1 cellular context compared by ENCODE assay signal in genomic region chr6:107958689-107959362, GRCh38.
TF ChIP-seq lines count a peak whose summit lies in the region.

No MANE protein-coding gene starts in this region.

TF ChIP-seq in HEK293, 187 proteins besides CTCF, POLR2A, EP300 and RAD21:
- TF ChIP-seq, protein P1, sequence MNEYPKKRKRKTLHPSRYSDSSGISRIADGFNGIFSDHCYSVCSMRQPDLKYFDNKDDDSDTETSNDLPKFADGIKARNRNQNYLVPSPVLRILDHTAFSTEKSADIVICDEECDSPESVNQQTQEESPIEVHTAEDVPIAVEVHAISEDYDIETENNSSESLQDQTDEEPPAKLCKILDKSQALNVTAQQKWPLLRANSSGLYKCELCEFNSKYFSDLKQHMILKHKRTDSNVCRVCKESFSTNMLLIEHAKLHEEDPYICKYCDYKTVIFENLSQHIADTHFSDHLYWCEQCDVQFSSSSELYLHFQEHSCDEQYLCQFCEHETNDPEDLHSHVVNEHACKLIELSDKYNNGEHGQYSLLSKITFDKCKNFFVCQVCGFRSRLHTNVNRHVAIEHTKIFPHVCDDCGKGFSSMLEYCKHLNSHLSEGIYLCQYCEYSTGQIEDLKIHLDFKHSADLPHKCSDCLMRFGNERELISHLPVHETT (tag by site-specific recombination; IDR thresholded peaks at IDR 0.05), result peak; percentile 50; the same call in 1 of the 2 replicates
- TF ChIP-seq ZNF391 (tag by site-specific recombination; IDR thresholded peaks at IDR 0.05; ENCODE audit: borderline replicate concordance, low read depth) (peak; percentile 74; the same call in 1 of the 2 replicates), SP7 (tag by site-specific recombination; IDR thresholded peaks at IDR 0.05) (peak; percentile 33; the same call in 1 of the 2 replicates), ZNF280D (tag by site-specific recombination; IDR thresholded peaks at IDR 0.05) (0 out of 2 replicates have a peak, but pooled peaks have one; percentile 11), KLF1 (tag by site-specific recombination; IDR thresholded peaks at IDR 0.05) (peak; percentile 8; the same call in 1 of the 2 replicates), ZBTB8A (tag by site-specific recombination; IDR thresholded peaks at IDR 0.05) (peak; percentile 28; the same call in 1 of the 2 replicates), ZBTB17 (tag by site-specific recombination; IDR thresholded peaks at IDR 0.05) (0 out of 2 replicates have a peak, but pooled peaks have one; percentile 82), EGR2 (tag by site-specific recombination; IDR thresholded peaks at IDR 0.05; ENCODE audit: low read depth) (peak; percentile 56), ZNF548 (tag by site-specific recombination; IDR thresholded peaks at IDR 0.05) (peak; percentile 39; the same call in 1 of the 2 replicates), ZFHX2 (tag by site-specific recombination; conservative IDR thresholded peaks at IDR 0.05) (peak; percentile 64), ZNF558 (tag by site-specific recombination; IDR thresholded peaks at IDR 0.05) (0 out of 2 replicates have a peak, but pooled peaks have one; percentile 35), GLI4 (tag by site-specific recombination; IDR thresholded peaks at IDR 0.05) (0 out of 2 replicates have a peak, but pooled peaks have one; percentile 38), REPIN1 (tag by site-specific recombination; IDR thresholded peaks at IDR 0.05; ENCODE audit: low read depth) (0 out of 2 replicates have a peak, but pooled peaks have one; percentile 59)
- TF ChIP-seq, protein P2, sequence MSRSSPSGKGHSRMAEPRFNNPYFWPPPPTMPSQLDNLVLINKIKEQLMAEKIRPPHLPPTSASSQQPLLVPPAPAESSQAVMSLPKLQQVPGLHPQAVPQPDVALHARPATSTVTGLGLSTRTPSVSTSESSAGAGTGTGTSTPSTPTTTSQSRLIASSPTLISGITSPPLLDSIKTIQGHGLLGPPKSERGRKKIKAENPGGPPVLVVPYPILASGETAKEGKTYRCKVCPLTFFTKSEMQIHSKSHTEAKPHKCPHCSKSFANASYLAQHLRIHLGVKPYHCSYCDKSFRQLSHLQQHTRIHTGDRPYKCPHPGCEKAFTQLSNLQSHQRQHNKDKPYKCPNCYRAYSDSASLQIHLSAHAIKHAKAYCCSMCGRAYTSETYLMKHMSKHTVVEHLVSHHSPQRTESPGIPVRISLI (tag by site-specific recombination; IDR thresholded peaks at IDR 0.05), result 0 out of 2 replicates have a peak, but pooled peaks have one; percentile 42
- TF ChIP-seq, protein P3, sequence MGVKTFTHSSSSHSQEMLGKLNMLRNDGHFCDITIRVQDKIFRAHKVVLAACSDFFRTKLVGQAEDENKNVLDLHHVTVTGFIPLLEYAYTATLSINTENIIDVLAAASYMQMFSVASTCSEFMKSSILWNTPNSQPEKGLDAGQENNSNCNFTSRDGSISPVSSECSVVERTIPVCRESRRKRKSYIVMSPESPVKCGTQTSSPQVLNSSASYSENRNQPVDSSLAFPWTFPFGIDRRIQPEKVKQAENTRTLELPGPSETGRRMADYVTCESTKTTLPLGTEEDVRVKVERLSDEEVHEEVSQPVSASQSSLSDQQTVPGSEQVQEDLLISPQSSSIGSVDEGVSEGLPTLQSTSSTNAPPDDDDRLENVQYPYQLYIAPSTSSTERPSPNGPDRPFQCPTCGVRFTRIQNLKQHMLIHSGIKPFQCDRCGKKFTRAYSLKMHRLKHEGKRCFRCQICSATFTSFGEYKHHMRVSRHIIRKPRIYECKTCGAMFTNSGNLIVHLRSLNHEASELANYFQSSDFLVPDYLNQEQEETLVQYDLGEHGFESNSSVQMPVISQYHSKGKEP (tag by site-specific recombination; IDR thresholded peaks at IDR 0.05), result peak; percentile 18; the same call in 1 of the 2 replicates
- TF ChIP-seq, protein P4, sequence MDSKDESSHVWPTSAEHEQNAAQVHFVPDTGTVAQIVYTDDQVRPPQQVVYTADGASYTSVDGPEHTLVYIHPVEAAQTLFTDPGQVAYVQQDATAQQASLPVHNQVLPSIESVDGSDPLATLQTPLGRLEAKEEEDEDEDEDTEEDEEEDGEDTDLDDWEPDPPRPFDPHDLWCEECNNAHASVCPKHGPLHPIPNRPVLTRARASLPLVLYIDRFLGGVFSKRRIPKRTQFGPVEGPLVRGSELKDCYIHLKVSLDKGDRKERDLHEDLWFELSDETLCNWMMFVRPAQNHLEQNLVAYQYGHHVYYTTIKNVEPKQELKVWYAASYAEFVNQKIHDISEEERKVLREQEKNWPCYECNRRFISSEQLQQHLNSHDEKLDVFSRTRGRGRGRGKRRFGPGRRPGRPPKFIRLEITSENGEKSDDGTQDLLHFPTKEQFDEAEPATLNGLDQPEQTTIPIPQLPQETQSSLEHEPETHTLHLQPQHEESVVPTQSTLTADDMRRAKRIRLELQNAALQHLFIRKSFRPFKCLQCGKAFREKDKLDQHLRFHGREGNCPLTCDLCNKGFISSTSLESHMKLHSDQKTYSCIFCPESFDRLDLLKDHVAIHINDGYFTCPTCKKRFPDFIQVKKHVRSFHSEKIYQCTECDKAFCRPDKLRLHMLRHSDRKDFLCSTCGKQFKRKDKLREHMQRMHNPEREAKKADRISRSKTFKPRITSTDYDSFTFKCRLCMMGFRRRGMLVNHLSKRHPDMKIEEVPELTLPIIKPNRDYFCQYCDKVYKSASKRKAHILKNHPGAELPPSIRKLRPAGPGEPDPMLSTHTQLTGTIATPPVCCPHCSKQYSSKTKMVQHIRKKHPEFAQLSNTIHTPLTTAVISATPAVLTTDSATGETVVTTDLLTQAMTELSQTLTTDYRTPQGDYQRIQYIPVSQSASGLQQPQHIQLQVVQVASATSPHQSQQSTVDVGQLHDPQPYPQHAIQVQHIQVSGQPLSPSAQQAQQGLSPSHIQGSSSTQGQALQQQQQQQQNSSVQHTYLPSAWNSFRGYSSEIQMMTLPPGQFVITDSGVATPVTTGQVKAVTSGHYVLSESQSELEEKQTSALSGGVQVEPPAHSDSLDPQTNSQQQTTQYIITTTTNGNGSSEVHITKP (tag by site-specific recombination; IDR thresholded peaks at IDR 0.05), result 0 out of 2 replicates have a peak, but pooled peaks have one; percentile 50
